Comparison of ENCODE assay signal across 8 cellular contexts in genomic region chr11:2898366-2899079, GRCh38. TPM values are rescaled to one million over a fixed set of nuclear protein-coding genes. Genes with fewer than 3 reads are reported as not detected.
DNase-seq lines count a peak whose midpoint lies in the region; ATAC-seq, FAIRE-seq and TF ChIP-seq lines count a peak whose summit lies in the region.

No MANE protein-coding gene starts in this region.

- peak overlapping the region in 1 of 2 donors; percentile 23 for H3K4me3 ChIP-seq in CD4-positive, alpha-beta memory T cell (ENCODE audit: low read length in 2 of 2)
- H3K4me3 ChIP-seq in MG63, result no peak overlapping the region
- H3K4me3 ChIP-seq in endothelial cell of umbilical vein (replicated peaks in 1 of 3; ENCODE audit: insufficient read depth in 1 of 3, low read depth in 1 of 3, low read length in 3 of 3), result no peak overlapping the region
- H3K4me3 ChIP-seq in neutrophil (ENCODE audit: low read depth in 1 of 2, low read length in 1 of 2), result peak overlapping the region; percentile 43 to 47

- H4K20me1 ChIP-seq in endothelial cell of umbilical vein (replicated peaks; ENCODE audit: control insufficient read depth, extremely low read depth, insufficient read depth, low read length), result no peaks in the 10 kb centered on the region

- H3K4me1 ChIP-seq in CD4-positive, alpha-beta memory T cell (ENCODE audit: insufficient read depth, low read length), result peaks cover 45% of the 10 kb centered on the region
- H3K4me1 ChIP-seq in endothelial cell of umbilical vein (ENCODE audit: control insufficient read depth, extremely low read depth, insufficient read depth, low read length) (peaks cover 26% of the 10 kb centered on the region), neutrophil (ENCODE audit: control insufficient read depth in 1 of 2, insufficient read depth in 1 of 2, low read depth in 1 of 2, low read length in 1 of 2) (peaks cover 49 to 55% of the 10 kb centered on the region in 2 experiments)

- no peaks in the 10 kb centered on the region for H3K27me3 Mint-ChIP-seq in CD4-positive, alpha-beta memory T cell
- H3K27me3 Mint-ChIP-seq in activated CD4-positive, alpha-beta memory T cell treated with anti-CD3 and anti-CD28 coated beads, Interleukin-2, amount 10 ng/mL, durations not matched to agents 7 days and 5 days, result no peaks in the 10 kb centered on the region

- peaks cover 29 to 52% (median 41%) of the 10 kb centered on the region in 4 donors for H3K4me1 Mint-ChIP-seq in CD4-positive, alpha-beta memory T cell
- H3K4me1 Mint-ChIP-seq in activated CD4-positive, alpha-beta memory T cell treated with anti-CD3 and anti-CD28 coated beads, Interleukin-2, amount 10 ng/mL, durations not matched to agents 7 days and 5 days, result peaks cover 43% of the 10 kb centered on the region

- peak; percentile 35 to 78 (median 48) for DNase-seq in CD4-positive, alpha-beta memory T cell
- DNase-seq in MG63, result peak; percentile 80
- DNase-seq in activated CD4-positive, alpha-beta memory T cell treated with anti-CD3 and anti-CD28 coated beads, Interleukin-2, amount 10 ng/mL, durations not matched to agents 7 days and 5 days, result peak; percentile 82
- DNase-seq in endothelial cell of umbilical vein (ENCODE audit: low read depth, low spot score), result peak; percentile 88
- no peak for DNase-seq in GM10248 (ENCODE audit: extremely low spot score)
- no peak for DNase-seq in NCI-H2107 treated with DMSO at 0.1 percent for 48 hours (lab: John Stamatoyannopoulos, UW; ENCODE audit: unreplicated experiment)

- H3K27me3 ChIP-seq in CD4-positive, alpha-beta memory T cell (ENCODE audit: insufficient read depth, low read length), result no peaks in the 10 kb centered on the region
- H3K27me3 ChIP-seq in MG63, result no peaks in the 10 kb centered on the region
- H3K27me3 ChIP-seq in endothelial cell of umbilical vein (ENCODE audit: control insufficient read depth in 2 of 2, insufficient read depth in 2 of 2, low read length in 2 of 2), result peaks cover 0 to 2% of the 10 kb centered on the region in 2 experiments
- peaks cover 8% of the 10 kb centered on the region for H3K27me3 ChIP-seq in neutrophil

- H3K36me3 ChIP-seq in CD4-positive, alpha-beta memory T cell (ENCODE audit: insufficient read depth, low read length), result no peaks in the 10 kb centered on the region
- H3K36me3 ChIP-seq in MG63 (no peaks in the 10 kb centered on the region), endothelial cell of umbilical vein (ENCODE audit: control insufficient read depth in 2 of 2, extremely low read depth in 1 of 2, insufficient read depth in 2 of 2, low read length in 2 of 2) (no peaks in the 10 kb centered on the region), neutrophil (no peaks in the 10 kb centered on the region)

- H3K79me2 ChIP-seq in endothelial cell of umbilical vein (ENCODE audit: control insufficient read depth, insufficient read depth, low read length), result no peaks in the 10 kb centered on the region

- no peak overlapping the region for H3K27ac ChIP-seq in CD4-positive, alpha-beta memory T cell (ENCODE audit: low read depth, low read length)
- H3K27ac ChIP-seq in endothelial cell of umbilical vein (ENCODE audit: insufficient read depth, low read depth, low read length) (peak overlapping the region; percentile 72), neutrophil (peak overlapping the region; percentile 96)

- no peak overlapping the region for H2AFZ ChIP-seq in endothelial cell of umbilical vein (ENCODE audit: low read depth, low read length)

- peaks cover 0 to 2% (median 0%) of the 10 kb centered on the region in 8 donors for H3K9me3 Mint-ChIP-seq in CD4-positive, alpha-beta memory T cell
- H3K9me3 Mint-ChIP-seq in activated CD4-positive, alpha-beta memory T cell treated with anti-CD3 and anti-CD28 coated beads, Interleukin-2, amount 10 ng/mL, durations not matched to agents 7 days and 5 days, result no peaks in the 10 kb centered on the region

- no peak for TF ChIP-seq POLR2A in endothelial cell of umbilical vein (IDR thresholded peaks at IDR 0.05; ENCODE audit: low read depth, low read length)

- no peak for ATAC-seq in GM21619 (IDR thresholded peaks at IDR 0.05; ENCODE audit: unreplicated experiment)

- H3K4me3 Mint-ChIP-seq in CD4-positive, alpha-beta memory T cell, result peak overlapping the region in 7 of 8 donors; percentile 69 to 96 (median 84)
- peak overlapping the region; percentile 66 for H3K4me3 Mint-ChIP-seq in activated CD4-positive, alpha-beta memory T cell treated with anti-CD3 and anti-CD28 coated beads, Interleukin-2, amount 10 ng/mL, durations not matched to agents 7 days and 5 days

- no peaks in the 10 kb centered on the region for H3K9me3 ChIP-seq in CD4-positive, alpha-beta memory T cell (ENCODE audit: control insufficient read depth in 1 of 2, low read length in 2 of 2)
- H3K9me3 ChIP-seq in MG63 (no peaks in the 10 kb centered on the region), endothelial cell of umbilical vein (replicated peaks; ENCODE audit: control insufficient read depth, insufficient read depth, low read length) (no peaks in the 10 kb centered on the region), neutrophil (no peaks in the 10 kb centered on the region)

- H3K4me2 ChIP-seq in endothelial cell of umbilical vein (ENCODE audit: insufficient read depth, low read length), result peak overlapping the region; percentile 26

- BruUV-seq in endothelial cell of umbilical vein (replicated peaks; lab: Mats Ljungman, UMichigan), result no TSS peak

- peak; percentile 99 for FAIRE-seq in endothelial cell of umbilical vein (lab: Jason Lieb, UNC)

- no peaks in the 10 kb centered on the region for H3K9me1 ChIP-seq in endothelial cell of umbilical vein (replicated peaks; ENCODE audit: control insufficient read depth, extremely low read depth, insufficient read depth, low read length)

- H3K27ac Mint-ChIP-seq in CD4-positive, alpha-beta memory T cell, result peak overlapping the region; percentile 89 to 97 (median 93)
- peak overlapping the region; percentile 95 for H3K27ac Mint-ChIP-seq in activated CD4-positive, alpha-beta memory T cell treated with anti-CD3 and anti-CD28 coated beads, Interleukin-2, amount 10 ng/mL, durations not matched to agents 7 days and 5 days

- POLR2A ChIA-PET in CD4-positive, alpha-beta memory T cell (lab: Charles Lee; ENCODE audit: partially characterized antibody), result interaction anchor here (1.0 to 1.9 kb wide), 5 partner anchors 11 to 452 kb away, joined by 3 to 8 read pairs (median 6); partner anchors contain the start of genes CDKN1C and PHLDA2
- POLR2A ChIA-PET in activated CD4-positive, alpha-beta memory T cell treated with anti-CD3 and anti-CD28 coated beads, Interleukin-2, amount 10 ng/mL, durations not matched to agents 7 days and 5 days (lab: Charles Lee), result interaction anchor here (0.8 to 1.9 kb wide), 8 partner anchors 9 to 117 kb away, joined by 3 to 9 read pairs (median 4); partner anchors contain the start of gene PHLDA2
- POLR2A ChIA-PET in endothelial cell of umbilical vein (lab: Charles Lee), result interaction anchor here (0.7 to 1.7 kb wide), 3 partner anchors 31 to 1921 kb away, joined by 3 to 11 read pairs (median 4); partner anchors contain the start of gene PHLDA2
- POLR2A ChIA-PET in GM10248 (lab: Yijun Ruan, JAX), result no interaction called here

- CTCF ChIA-PET in CD4-positive, alpha-beta memory T cell (lab: Charles Lee; ENCODE audit: partially characterized antibody), result interaction anchor here (1.0 to 2.1 kb wide), 3 partner anchors 10 to 367 kb away, joined by 4 to 16 read pairs (median 5); no protein-coding TSS in a partner anchor
- CTCF ChIA-PET in activated CD4-positive, alpha-beta memory T cell treated with anti-CD3 and anti-CD28 coated beads, Interleukin-2, amount 10 ng/mL, durations not matched to agents 7 days and 5 days (lab: Charles Lee), result interaction anchor here (1.1 to 1.5 kb wide), 2 partner anchors 10 to 366 kb away, joined by 9 to 11 read pairs; no protein-coding TSS in a partner anchor
- CTCF ChIA-PET in endothelial cell of umbilical vein (lab: Charles Lee) (interaction anchor here (0.8 to 1.8 kb wide), 5 partner anchors 10 to 366 kb away, joined by 3 to 12 read pairs (median 7); no protein-coding TSS in a partner anchor), GM10248 (lab: Yijun Ruan, JAX) (interaction anchor here (0.6 to 1.9 kb wide), 5 partner anchors 9 to 367 kb away, joined by 3 to 15 read pairs (median 5); no protein-coding TSS in a partner anchor)

- no peaks in the 10 kb centered on the region for H3K36me3 Mint-ChIP-seq in CD4-positive, alpha-beta memory T cell
- H3K36me3 Mint-ChIP-seq in activated CD4-positive, alpha-beta memory T cell treated with anti-CD3 and anti-CD28 coated beads, Interleukin-2, amount 10 ng/mL, durations not matched to agents 7 days and 5 days (ENCODE audit: low read depth), result no peaks in the 10 kb centered on the region

- no peak for TF ChIP-seq CTCF in endothelial cell of umbilical vein (IDR thresholded peaks at IDR 0.05; ENCODE audit: extremely low read depth in 1 of 2, insufficient read depth in 1 of 2, low read depth in 1 of 2, low read length in 2 of 2)
- TF ChIP-seq CTCF in neutrophil (IDR thresholded peaks at IDR 0.05), result peak; percentile 40
- no peak for TF ChIP-seq CTCF in GM10248 (IDR thresholded peaks at IDR 0.05; ENCODE audit: control extremely low read depth, extremely low read depth, low read depth, missing control alignments)

- peak overlapping the region; percentile 22 for H3K9ac ChIP-seq in endothelial cell of umbilical vein (replicated peaks; ENCODE audit: extremely low read depth, insufficient read depth, low read length)

- dilution Hi-C loops in endothelial cell of umbilical vein (cut with MboI; ENCODE audit: extremely low pct_ligation_motif_present, low sequenced_read_pairs), result no loop called here

- intact Hi-C loops in CD4-positive, alpha-beta memory T cell (cut with micrococcal nuclease), result no loop called here
- intact Hi-C loops in endothelial cell of umbilical vein (cut with micrococcal nuclease), result loop anchor here (1.0 kb wide), 1 partner anchor 31 kb away; the partner anchor contains the start of gene PHLDA2

RNA-seq across cellular contexts. Expression of gene CDKN1C, which starts 12.9 kb away (rescaled TPM):
- total RNA-seq in CD4-positive, alpha-beta memory T cell, result 1 to 10 TPM; 4.9 to 6.1 TPM
- under 1 TPM; 0.10 to 0.73 TPM for polyA plus RNA-seq in CD4-positive, alpha-beta memory T cell
- 0.56 TPM in 1 of 2 replicates, not detected in the other for total RNA-seq in MG63 (2014; rRNA removed; shearing (Covaris generic); ENCODE audit: low replicate concordance)
- under 1 TPM; 0.55 to 0.60 TPM for total RNA-seq in activated CD4-positive, alpha-beta memory T cell treated with anti-CD3 and anti-CD28 coated beads, Interleukin-2, amount 10 ng/mL, durations not matched to agents 7 days and 5 days
- total RNA-seq in endothelial cell of umbilical vein, result 5.2 and 9.0 TPM in 2 replicates
- 4.1 and 6.6 TPM in 2 replicates for polyA plus RNA-seq in endothelial cell of umbilical vein
- polyA plus RNA-seq in endothelial cell of umbilical vein (2011; cell fraction: cytosol; rRNA removed), result 1.6 and 2.5 TPM in 2 replicates
- polyA plus RNA-seq in endothelial cell of umbilical vein (2011; cell fraction: nucleus; rRNA removed), result 1.9 TPM in 2 replicates
- polyA plus RNA-seq in endothelial cell of umbilical vein (2012), result 0.99 and 2.3 TPM in 2 replicates
- 1.4 and 2.4 TPM in 2 replicates for polyA minus RNA-seq in endothelial cell of umbilical vein
- polyA minus RNA-seq in endothelial cell of umbilical vein (2011; cell fraction: cytosol; rRNA and poly(A)+ RNA removed), result 55.3 TPM
- polyA minus RNA-seq in endothelial cell of umbilical vein (2011; cell fraction: nucleus; rRNA and poly(A)+ RNA removed), result 0.63 and 2.2 TPM in 2 replicates

RNA-seq across cellular contexts. Expression of gene PHLDA2, which starts 30.7 kb away (rescaled TPM):
- 1 to 10 TPM; 1.1 TPM for total RNA-seq in CD4-positive, alpha-beta memory T cell
- 1 to 10 TPM in 1 of 2 donors, under 1 TPM in 1; 0.58 to 1.9 TPM for polyA plus RNA-seq in CD4-positive, alpha-beta memory T cell
- 4.0 and 26.4 TPM in 2 replicates for total RNA-seq in MG63 (2014; rRNA removed; shearing (Covaris generic); ENCODE audit: low replicate concordance)
- total RNA-seq in activated CD4-positive, alpha-beta memory T cell treated with anti-CD3 and anti-CD28 coated beads, Interleukin-2, amount 10 ng/mL, durations not matched to agents 7 days and 5 days, result 1 to 10 TPM; 3.7 to 5.0 TPM
- total RNA-seq in endothelial cell of umbilical vein, result 44.5 and 51.5 TPM in 2 replicates
- polyA plus RNA-seq in endothelial cell of umbilical vein, result 38.5 and 45.6 TPM in 2 replicates
- polyA plus RNA-seq in endothelial cell of umbilical vein (2011; cell fraction: cytosol; rRNA removed), result 20.7 and 42.6 TPM in 2 replicates
- 9.4 and 13.0 TPM in 2 replicates for polyA plus RNA-seq in endothelial cell of umbilical vein (2011; cell fraction: nucleus; rRNA removed)
- polyA plus RNA-seq in endothelial cell of umbilical vein (2012), result 36.8 and 57.9 TPM in 2 replicates
- polyA minus RNA-seq in endothelial cell of umbilical vein, result 3.8 and 5.2 TPM in 2 replicates
- polyA minus RNA-seq in endothelial cell of umbilical vein (2011; cell fraction: cytosol; rRNA and poly(A)+ RNA removed), result 76.2 TPM
- 4.0 and 13.1 TPM in 2 replicates for polyA minus RNA-seq in endothelial cell of umbilical vein (2011; cell fraction: nucleus; rRNA and poly(A)+ RNA removed)

Comparison
In these comparisons a context has a peak if more than half of its experiments do, and no peak if none do; other contexts are left out.
1. DNase-seq: peak in CD4-positive, alpha-beta memory T cell (5 of 5), MG63 (single experiment), activated CD4-positive, alpha-beta memory T cell treated with anti-CD3 and anti-CD28 coated beads, Interleukin-2, amount 10 ng/mL, durations not matched to agents 7 days and 5 days (single experiment) and endothelial cell of umbilical vein (single experiment); none in GM10248 (single experiment) and NCI-H2107 treated with DMSO at 0.1 percent for 48 hours (single experiment).
2. H3K4me3 ChIP-seq: peak in neutrophil (2 of 2); none in MG63 (single experiment) and endothelial cell of umbilical vein (0 of 3).